ENCODE assay signal across 30 cellular contexts in the genomic region with DNA sequence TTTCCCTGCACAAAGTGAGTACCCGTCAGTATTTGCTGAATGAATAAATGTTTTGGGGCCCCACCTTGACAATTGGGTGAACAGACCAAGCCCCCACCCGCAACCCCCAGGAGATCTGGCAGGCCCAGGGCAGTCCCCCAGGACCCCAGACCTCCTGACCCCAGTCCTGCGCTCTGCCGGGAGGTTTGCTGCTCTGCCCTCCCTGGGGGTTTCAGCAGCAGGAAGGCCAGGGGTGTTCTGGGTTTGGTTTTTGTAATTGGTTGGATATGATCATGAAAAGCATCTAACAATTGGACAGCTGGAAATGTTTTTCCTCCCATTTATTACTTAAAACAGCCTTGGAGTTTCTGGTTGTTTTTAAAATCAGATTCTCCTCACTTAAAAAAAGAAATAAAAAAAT.
"Had no signal": no experiment of that assay in that cellular context is flagged by ENCODE, and none has a peak within 500 bp of the region (broad histone marks: within the 10 kb centered on the region; RNA-seq: fewer than 3 reads in every experiment).

No MANE protein-coding gene starts in this region.

- H3K79me2 ChIP-seq: hepatocyte, parathyroid adenoma had no signal

- H3K27me3 ChIP-seq: dorsolateral prefrontal cortex, foreskin keratinocyte, gastroesophageal sphincter, heart left ventricle, hepatocyte, neural progenitor cell, right atrium auricular region, stomach, thyroid gland, vagina had no signal

- DNase-seq: cortex of kidney; effector CD4-positive, alpha-beta T cell; foreskin keratinocyte; heart left ventricle; kidney; mesenchymal stem cell; mucosa of descending colon; naive B cell; stimulated activated CD4-positive, alpha-beta T cell treated with anti-CD3 and anti-CD28 coated beads, Interleukin-2, amount 100 ng/mL, for 24 hours; stimulated activated CD4-positive, alpha-beta T cell treated with anti-CD3 and anti-CD28 coated beads, Interleukin-4, amount 100 ng/mL, for 24 hours; stimulated activated naive CD4-positive, alpha-beta T cell treated with Interleukin-2 at 50 U/mL for 16 hours; stomach; thyroid gland; trophoblast cell had no signal

- ATAC-seq: foreskin keratinocyte; gastroesophageal sphincter; heart left ventricle; left lobe of liver; mucosa of descending colon; natural killer cell treated with Interleukin-12 subunit alpha and Interleukin-12 subunit beta and Interleukin-15 and Interleukin-18, amount 100 ng/mL, for 72 hours; sciatic nerve; stimulated activated effector memory CD8-positive, alpha-beta T cell treated with anti-CD3 and anti-CD28 coated beads, Interleukin-12 subunit alpha, Interleukin-12 subunit beta, amount 100 ng/mL, for 72 hours had no signal

- H3K9ac ChIP-seq: neural progenitor cell, parathyroid adenoma had no signal

- H3K36me3 ChIP-seq: esophagus muscularis mucosa, gastroesophageal sphincter, heart left ventricle, neural progenitor cell, prostate gland, right atrium auricular region, stomach, thyroid gland, vagina had no signal

- H3K4me2 ChIP-seq: hepatocyte, neural progenitor cell had no signal

- H3K4me3 ChIP-seq: dorsolateral prefrontal cortex, esophagus muscularis mucosa, gastroesophageal sphincter, heart left ventricle, hepatocyte, lung, mucosa of descending colon, neural progenitor cell, prostate gland, right atrium auricular region, smooth muscle cell, stomach, thyroid gland, vagina had no signal

- H3K9me3 ChIP-seq: esophagus muscularis mucosa, gastroesophageal sphincter, heart left ventricle, mucosa of descending colon, prostate gland, right atrium auricular region, stomach, thyroid gland, vagina had no signal

- H3K4me1 ChIP-seq: esophagus muscularis mucosa, foreskin keratinocyte, gastroesophageal sphincter, heart left ventricle, parathyroid adenoma, prostate gland, right atrium auricular region, stomach, thyroid gland, vagina had no signal

- H2AFZ ChIP-seq: hepatocyte, neural progenitor cell, parathyroid adenoma had no signal

- H3K27ac ChIP-seq: dorsolateral prefrontal cortex, epithelial cell of prostate, esophagus muscularis mucosa, foreskin keratinocyte, gastroesophageal sphincter, heart left ventricle, hepatocyte, neural progenitor cell, parathyroid adenoma, prostate gland, right atrium auricular region, stomach, thyroid gland, vagina had no signal

- FAIRE-seq: kidney had no signal
